8 cellular contexts compared by ENCODE assay signal in the genomic region with DNA sequence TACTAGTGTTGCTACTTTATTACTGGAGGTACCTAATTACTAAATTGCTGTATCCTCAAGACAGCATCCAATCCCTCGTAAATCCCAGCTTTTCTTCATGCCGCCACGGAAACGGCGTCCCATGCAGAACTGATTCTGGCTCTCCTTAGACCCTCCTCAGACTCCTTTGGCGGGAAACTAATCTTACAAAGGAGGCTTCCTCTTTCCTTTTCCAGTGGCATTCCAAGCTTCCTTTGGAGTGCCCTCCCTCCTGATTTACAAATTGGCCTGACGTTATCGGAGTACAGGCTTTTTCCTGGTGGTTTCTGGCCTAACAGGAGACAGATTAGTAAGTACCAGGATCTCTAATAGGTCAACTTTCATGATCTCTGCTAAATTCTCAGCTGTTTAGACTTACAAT. TPM values are rescaled to one million over a fixed set of nuclear protein-coding genes. Genes with fewer than 3 reads are reported as not detected.
DNase-seq lines count a peak whose midpoint lies in the region; ATAC-seq and TF ChIP-seq lines count a peak whose summit lies in the region.

No MANE protein-coding gene starts in this region.

- no peak for TF ChIP-seq POLR2A in uterus (IDR thresholded peaks at IDR 0.05)

- H3K27ac Mint-ChIP-seq in activated T-helper 17 cell treated with anti-CD3 and anti-CD28 coated beads, Interleukin-2, amount 50 U/mL, for 72 hours: peak overlapping the region; percentile 95

- H3K9me3 ChIP-seq in left ventricle myocardium inferior (replicated peaks) (peaks cover 5% of the 10 kb centered on the region), uterus (no peaks in the 10 kb centered on the region)

- H3K4me1 Mint-ChIP-seq in activated T-helper 17 cell treated with anti-CD3 and anti-CD28 coated beads, Interleukin-2, amount 50 U/mL, for 72 hours: peaks cover 12% of the 10 kb centered on the region

- no peaks in the 10 kb centered on the region for H3K9me3 Mint-ChIP-seq in activated T-helper 17 cell treated with anti-CD3 and anti-CD28 coated beads, Interleukin-2, amount 50 U/mL, for 72 hours

- H3K27ac ChIP-seq in left ventricle myocardium inferior (replicated peaks): peak overlapping the region; percentile 94
- peak overlapping the region; percentile 96 to 99 for H3K27ac ChIP-seq in uterus

- ATAC-seq in Right ventricle myocardium inferior: no peak
- no peak for ATAC-seq in activated T-helper 17 cell treated with anti-CD3 and anti-CD28 coated beads, Interleukin-2, amount 50 U/mL, for 72 hours (replicated peaks)
- ATAC-seq in HG02610 (IDR thresholded peaks at IDR 0.05; ENCODE audit: unreplicated experiment): no peak

- intact Hi-C loops in left ventricle myocardium inferior (cut with micrococcal nuclease) (no loop called here), Right ventricle myocardium inferior (cut with DNase I) (no loop called here), uterus (cut with DNase I; ENCODE audit: low total_unique reads) (no loop called here)

- peaks cover 10% of the 10 kb centered on the region for H3K36me3 Mint-ChIP-seq in activated T-helper 17 cell treated with anti-CD3 and anti-CD28 coated beads, Interleukin-2, amount 50 U/mL, for 72 hours (ENCODE audit: low read depth)

- H3K36me3 ChIP-seq in left ventricle myocardium inferior: no peaks in the 10 kb centered on the region
- H3K36me3 ChIP-seq in uterus: no peaks in the 10 kb centered on the region

- H3K4me3 ChIP-seq in left ventricle myocardium inferior: peak overlapping the region; percentile 81
- H3K4me3 ChIP-seq in uterus: peak overlapping the region; percentile 74 to 94

- H3K27me3 ChIP-seq in left ventricle myocardium inferior (ENCODE audit: low read depth) (no peaks in the 10 kb centered on the region), uterus (no peaks in the 10 kb centered on the region)

- no peak for DNase-seq in left ventricle myocardium inferior
- DNase-seq in Right ventricle myocardium inferior (ENCODE audit: missing footprints): no peak
- peak; percentile 87 for DNase-seq in islet precursor cell
- peak in 1 of 2 donors; percentile 24 for DNase-seq in uterus
- no peak for DNase-seq in CD1c-positive myeloid dendritic cell (ENCODE audit: extremely low spot score)
- DNase-seq in NCI-H524 treated with DMSO at 0.1 percent for 48 hours (lab: John Stamatoyannopoulos, UW): no peak

- peaks cover 48% of the 10 kb centered on the region for H3K4me1 ChIP-seq in left ventricle myocardium inferior
- peaks cover 0 to 8% of the 10 kb centered on the region in 2 donors for H3K4me1 ChIP-seq in uterus

- no peaks in the 10 kb centered on the region for H3K27me3 Mint-ChIP-seq in activated T-helper 17 cell treated with anti-CD3 and anti-CD28 coated beads, Interleukin-2, amount 50 U/mL, for 72 hours

- H3K4me3 Mint-ChIP-seq in activated T-helper 17 cell treated with anti-CD3 and anti-CD28 coated beads, Interleukin-2, amount 50 U/mL, for 72 hours: peak overlapping the region; percentile 96

- TF ChIP-seq CTCF in left ventricle myocardium inferior (IDR thresholded peaks at IDR 0.05; ENCODE audit: borderline replicate concordance) (no peak), uterus (IDR thresholded peaks at IDR 0.05) (no peak)

RNA-seq across cellular contexts. Expression of a gene that starts 1.4 kb away (rescaled TPM):
- total RNA-seq in left ventricle myocardium inferior (17.0 TPM), Right ventricle myocardium inferior (18.0 TPM), uterus (100 to 1,000 TPM in 2 of 4 donors, 10 to 100 TPM in 2; 48.5 to 365 (median 102) TPM)
- total RNA-seq in activated T-helper 17 cell treated with anti-CD3 and anti-CD28 coated beads, Interleukin-2, amount 50 U/mL, for 72 hours: 10 to 100 TPM; 26.4 to 48.2 TPM
